18 cellular contexts compared by ENCODE assay signal in the genomic region with DNA sequence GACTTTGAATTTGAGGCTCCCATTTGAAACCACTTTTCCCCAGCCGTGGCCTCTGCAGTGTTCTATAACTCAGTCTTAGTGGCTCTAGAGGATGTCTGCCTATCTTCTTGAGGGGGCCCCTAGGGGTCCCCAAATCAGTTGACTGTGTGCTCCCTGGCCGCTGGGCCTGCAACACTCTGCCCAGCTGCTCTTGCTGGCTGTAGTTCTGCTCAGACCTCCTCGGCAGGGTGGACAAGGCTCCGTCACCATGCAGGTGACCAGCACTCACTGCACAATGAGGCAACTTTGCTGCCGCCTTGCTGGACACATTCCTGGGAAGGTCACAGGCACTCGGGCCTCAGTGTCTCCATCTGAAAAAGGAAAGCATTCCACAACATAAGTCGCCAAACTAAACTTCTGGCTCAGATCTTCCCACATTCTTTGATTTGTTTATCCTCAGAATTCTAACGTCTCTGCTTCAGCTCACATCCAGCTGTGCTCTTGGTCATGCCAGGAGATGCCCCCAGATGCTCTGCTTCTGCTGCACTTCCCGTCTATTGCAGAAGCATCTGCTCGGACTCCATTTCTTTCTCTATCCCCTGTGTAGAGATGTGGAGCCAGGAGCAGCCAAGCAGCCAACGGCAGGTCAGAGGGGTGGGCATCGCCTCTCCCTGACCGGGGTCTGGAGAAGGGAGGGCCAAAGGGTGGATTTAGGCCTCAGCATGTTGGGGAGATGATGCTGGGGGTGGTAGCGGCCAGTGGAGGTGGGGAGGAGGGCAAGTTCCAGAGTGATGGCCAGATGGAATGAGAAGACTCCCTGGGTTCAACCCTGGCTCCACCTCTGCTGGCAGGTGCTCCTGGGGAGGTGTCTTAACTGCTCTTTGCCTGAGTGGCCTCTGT.
A peak's percentile ranks its signal among the peaks of the same experiment; 100 is the strongest.
DNase-seq lines count a peak whose midpoint lies in the region; ATAC-seq and TF ChIP-seq lines count a peak whose summit lies in the region.
"Had no signal": no experiment of that assay in that cellular context is flagged by ENCODE, and none has a peak within 500 bp of the region (broad histone marks: within the 10 kb centered on the region; RNA-seq: fewer than 3 reads in every experiment).

No MANE protein-coding gene starts in this region.

- TF ChIP-seq CTCF in coronary artery (IDR thresholded peaks at IDR 0.05), result no peak

- no peak overlapping the region for H3K4me3 ChIP-seq in coronary artery
- H3K4me3 ChIP-seq: GM12878, GM23338 had no signal

- no peaks in the 10 kb centered on the region for H3K27me3 Mint-ChIP-seq in activated CD8-positive, alpha-beta memory T cell treated with anti-CD3 and anti-CD28 coated beads, Interleukin-2, amount 10 ng/mL, durations not matched to agents 7 days and 5 days

- ATAC-seq in activated CD8-positive, alpha-beta memory T cell treated with anti-CD3 and anti-CD28 coated beads, Interleukin-2, amount 10 ng/mL, durations not matched to agents 7 days and 5 days, result no peak
- ATAC-seq in GM21576 (IDR thresholded peaks at IDR 0.05; ENCODE audit: unreplicated experiment), result no peak
- ATAC-seq: GM12878 had no signal

- POLR2A ChIA-PET in HEK293T (lab: Yijun Ruan, JAX), result no interaction called here

- no peak overlapping the region for H3K27ac Mint-ChIP-seq in activated CD8-positive, alpha-beta memory T cell treated with anti-CD3 and anti-CD28 coated beads, Interleukin-2, amount 10 ng/mL, durations not matched to agents 7 days and 5 days
- H3K27ac Mint-ChIP-seq: GM23338 had no signal

- DNase-seq in activated CD8-positive, alpha-beta memory T cell treated with anti-CD3 and anti-CD28 coated beads for 24 hours, result peak; percentile 21
- DNase-seq in activated CD8-positive, alpha-beta memory T cell treated with anti-CD3 and anti-CD28 coated beads, Interleukin-2, amount 10 ng/mL, durations not matched to agents 7 days and 5 days, result no peak
- DNase-seq in coronary artery (ENCODE audit: low spot score) (peak; percentile 55), substantia nigra (lab: John Stamatoyannopoulos, UW) (no peak), NCI-H146 (lab: John Stamatoyannopoulos, UW) (no peak), HEK293T (ENCODE audit: extremely low spot score) (no peak)
- DNase-seq: DND-41, GDM1, KBM-7, MV-4-11, NCI-H1417, NCI-H1930, OCI-M1 had no signal

- peaks cover 12% of the 10 kb centered on the region for H3K36me3 Mint-ChIP-seq in activated CD8-positive, alpha-beta memory T cell treated with anti-CD3 and anti-CD28 coated beads, Interleukin-2, amount 10 ng/mL, durations not matched to agents 7 days and 5 days

- H3K4me1 Mint-ChIP-seq in activated CD8-positive, alpha-beta memory T cell treated with anti-CD3 and anti-CD28 coated beads, Interleukin-2, amount 10 ng/mL, durations not matched to agents 7 days and 5 days, result peaks cover 7% of the 10 kb centered on the region
- H3K4me1 Mint-ChIP-seq: GM23338 had no signal

- no peaks in the 10 kb centered on the region for H3K9me3 Mint-ChIP-seq in activated CD8-positive, alpha-beta memory T cell treated with anti-CD3 and anti-CD28 coated beads, Interleukin-2, amount 10 ng/mL, durations not matched to agents 7 days and 5 days (ENCODE audit: low read depth)
- H3K9me3 Mint-ChIP-seq: GM23338 had no signal

- H3K27ac ChIP-seq in coronary artery, result no peak overlapping the region
- H3K27ac ChIP-seq in layer of hippocampus (ENCODE audit: low read depth, low read length), result peak overlapping the region; percentile 80
- peak overlapping the region; percentile 72 for H3K27ac ChIP-seq in substantia nigra (ENCODE audit: low read depth, low read length, poor library complexity, severe bottlenecking)
- H3K27ac ChIP-seq: C4-2B had no signal

- CTCF ChIA-PET in activated CD8-positive, alpha-beta memory T cell treated with anti-CD3 and anti-CD28 coated beads, Interleukin-2, amount 10 ng/mL, durations not matched to agents 7 days and 5 days (lab: Charles Lee), result interaction anchor here (1.0 kb wide), 1 partner anchor 39 kb away, joined by 3 read pairs; no protein-coding TSS in a partner anchor
- CTCF ChIA-PET in HEK293T (lab: Yijun Ruan, JAX), result no interaction called here

- H3K4me3 Mint-ChIP-seq in activated CD8-positive, alpha-beta memory T cell treated with anti-CD3 and anti-CD28 coated beads, Interleukin-2, amount 10 ng/mL, durations not matched to agents 7 days and 5 days, result no peak overlapping the region
- H3K4me3 Mint-ChIP-seq: GM23338 had no signal

- no peaks in the 10 kb centered on the region for H3K27me3 ChIP-seq in layer of hippocampus (ENCODE audit: control insufficient read depth, insufficient read depth, low read length)

TF ChIP-seq in HEK293T, 16 proteins besides CTCF, POLR2A, EP300 and RAD21:
- TF ChIP-seq TARDBP (IDR thresholded peaks at IDR 0.05) (no peak), SUZ12 (IDR thresholded peaks at IDR 0.05) (no peak), BHLHE40 (IDR thresholded peaks at IDR 0.05; ENCODE audit: borderline replicate concordance) (no peak)

Comparison
In these comparisons a context has a peak if more than half of its experiments do, and no peak if none do; other contexts are left out.
1. DNase-seq: peak in activated CD8-positive, alpha-beta memory T cell treated with anti-CD3 and anti-CD28 coated beads for 24 hours (single experiment) and coronary artery (single experiment); none in activated CD8-positive, alpha-beta memory T cell treated with anti-CD3 and anti-CD28 coated beads, Interleukin-2, amount 10 ng/mL, durations not matched to agents 7 days and 5 days (single experiment), substantia nigra (0 of 49), NCI-H146 (single experiment) and HEK293T (single experiment).
2. H3K27ac ChIP-seq: peak in layer of hippocampus (single experiment) and substantia nigra (single experiment); none in coronary artery (0 of 2).